ENCODE assay signal across 8 cellular contexts in the genomic region with DNA sequence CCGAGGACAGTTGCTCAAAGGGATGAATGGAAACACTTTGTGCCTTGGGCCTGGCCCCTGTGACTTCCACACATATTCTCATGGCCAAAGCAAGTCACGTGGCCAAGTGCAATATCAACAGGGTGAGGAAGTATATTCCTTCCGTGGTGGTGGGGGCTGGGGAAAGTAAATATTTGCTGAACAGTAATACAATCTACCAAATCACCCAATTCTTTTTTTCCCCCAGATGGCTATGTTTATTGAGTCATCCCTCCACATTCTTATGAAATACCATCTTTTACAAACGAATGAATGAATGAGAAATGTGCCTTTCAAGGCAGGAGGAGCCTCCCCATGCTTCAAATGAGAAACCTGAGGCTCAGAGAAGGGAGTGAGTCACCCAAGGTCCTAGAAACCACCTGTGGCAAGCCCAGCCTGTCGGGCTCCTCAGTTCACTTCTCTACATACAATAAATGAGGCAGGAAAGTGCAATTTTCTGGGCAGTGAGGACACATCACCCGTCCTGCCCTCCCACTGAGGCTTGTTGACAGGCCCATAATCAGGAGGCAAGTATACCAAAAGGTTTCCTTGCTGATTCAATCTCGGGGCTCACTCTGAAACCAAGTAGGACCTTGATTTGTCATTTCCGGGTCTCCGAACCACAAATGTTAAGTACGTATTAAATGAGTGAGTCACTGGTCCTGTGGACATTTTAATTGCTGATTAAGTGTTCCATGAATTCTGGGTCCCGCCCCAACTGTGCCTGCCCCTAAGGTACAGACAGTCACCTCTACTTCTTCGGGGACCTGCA. TPM values are rescaled to one million over a fixed set of nuclear protein-coding genes. Genes with fewer than 3 reads are reported as not detected.
DNase-seq lines count a peak whose midpoint lies in the region; ATAC-seq, FAIRE-seq and TF ChIP-seq lines count a peak whose summit lies in the region.

No MANE protein-coding gene starts in this region.

- H3K36me3 ChIP-seq in DOHH2 (ENCODE audit: control insufficient read depth, low read length) (no peaks in the 10 kb centered on the region), body of pancreas (replicated peaks in 1 of 2; ENCODE audit: insufficient read depth in 1 of 2, low read depth in 2 of 2) (no peaks in the 10 kb centered on the region), HepG2 (replicated peaks in 1 of 2; ENCODE audit: control insufficient read depth in 1 of 2, insufficient read depth in 2 of 2, low read length in 2 of 2) (no peaks in the 10 kb centered on the region)

- intact Hi-C loops in body of pancreas (cut with DNase I) = no loop called here
- intact Hi-C loops in HepG2 (cut with micrococcal nuclease; ENCODE audit: unreplicated experiment) = loop anchor here (1.0 kb wide), 2 partner anchors 25 to 36 kb away; a partner anchor contains a TSS

- H3K9me3 ChIP-seq in DOHH2 (ENCODE audit: control insufficient read depth, insufficient read depth, low read length) (peaks cover 14% of the 10 kb centered on the region; the same call in 1 of the 2 replicates), body of pancreas (no peaks in the 10 kb centered on the region), HepG2 (ENCODE audit: low read length) (peaks cover 7% of the 10 kb centered on the region)

- H3K4me2 ChIP-seq in DOHH2 (ENCODE audit: low read length) = peak overlapping the region; percentile 51
- H3K4me2 ChIP-seq in HepG2 (ENCODE audit: low read depth, low read length) = peak overlapping the region; percentile 94

- H3K79me2 ChIP-seq in DOHH2 (ENCODE audit: control insufficient read depth, low read length) (no peaks in the 10 kb centered on the region), HepG2 (ENCODE audit: insufficient read depth, low read length) (no peaks in the 10 kb centered on the region)

- ATAC-seq in body of pancreas = peak; percentile 86
- ATAC-seq in HepG2 = peak; percentile 84

- in situ Hi-C loops in HepG2 (cut with HindIII; ENCODE audit: extremely low pct_ligation_motif_present, low pct_unique_long_range_greater_than_20kb) (no loop called here), G401 (cut with HindIII; ENCODE audit: low sequenced_read_pairs) (no loop called here)

- H3F3A ChIP-seq in DOHH2 (ENCODE audit: control insufficient read depth, insufficient read depth) = peaks cover 14% of the 10 kb centered on the region

- FAIRE-seq in HepG2 (lab: Jason Lieb, UNC) = peak; percentile 93

- TF ChIP-seq EP300 in HepG2 (IDR thresholded peaks at IDR 0.05; ENCODE audit: low read depth in 2 of 2, low read length in 2 of 2) (peak; percentile 80 to 92), HepG2 (CRISPR knock-in tag; IDR thresholded peaks at IDR 0.05; ENCODE audit: borderline replicate concordance) (peak; percentile 95)

- TF ChIP-seq CTCF in DOHH2 (IDR thresholded peaks at IDR 0.05; ENCODE audit: low read depth, low read length, poor library complexity, severe bottlenecking) (no peak), body of pancreas (IDR thresholded peaks at IDR 0.05) (no peak), HepG2 (CRISPR knock-in tag; IDR thresholded peaks at IDR 0.05) (no peak)

- CTCF ChIA-PET in HepG2 (lab: Yijun Ruan, JAX; ENCODE audit: low intra/inter-chr PET ratio, low total read pairs) = no interaction called here

- H4K20me1 ChIP-seq in DOHH2 (ENCODE audit: control insufficient read depth, insufficient read depth, low read depth, low read length) (no peaks in the 10 kb centered on the region), HepG2 (ENCODE audit: insufficient read depth, low read length) (no peaks in the 10 kb centered on the region)

- WGBS in body of pancreas, 2 donors = 22 to 33% methylated on average over 12 of the region's 12 CpGs
- 9% methylated on average over 12 of the region's 12 CpGs for WGBS in HepG2 (ENCODE audit: low lambda C conversion rate)

- H3K27me3 ChIP-seq in DOHH2 (ENCODE audit: control insufficient read depth, low read length) = no peaks in the 10 kb centered on the region
- H3K27me3 ChIP-seq in body of pancreas = no peaks in the 10 kb centered on the region
- peaks cover 6 to 32% of the 10 kb centered on the region in 2 experiments; a peak in 4 of 5 replicates for H3K27me3 ChIP-seq in HepG2 (ENCODE audit: control insufficient read depth in 1 of 2, insufficient read depth in 2 of 2, low read length in 2 of 2)

- H3K27ac ChIP-seq in DOHH2 (ENCODE audit: low read depth, low read length) (peak overlapping the region; percentile 50), body of pancreas (peak overlapping the region; percentile 71 to 87 (median 82)), HepG2 (ENCODE audit: extremely low read length, insufficient read depth, low read length) (peak overlapping the region; percentile 50)

- DNase-seq in M059J (ENCODE audit: low read depth) (peak; percentile 100), UCSD-AML1 (lab: John Stamatoyannopoulos, UW; ENCODE audit: unreplicated experiment) (peak; percentile 42), body of pancreas (peak; percentile 74 to 92 (median 88)), HepG2 (ENCODE audit: low spot score) (peak; percentile 99), NCI-H1930 (lab: John Stamatoyannopoulos, UW) (no peak), G401 (ENCODE audit: low spot score) (no peak)
- peak in 2 of 3 experiments; percentile 38 to 51 for DNase-seq in stimulated activated CD4-positive, alpha-beta T cell treated with anti-CD3 and anti-CD28 coated beads, TNF-alpha, amount 100 ng/mL, for 4 hours (ENCODE audit: low read depth in 3 of 3)

- TF ChIP-seq POLR2A in body of pancreas (IDR thresholded peaks at IDR 0.05) (peak in 1 of 3 donors; percentile 27), HepG2 (IDR thresholded peaks at IDR 0.05; ENCODE audit: insufficient read depth in 1 of 2, low read depth in 2 of 2, low read length in 2 of 2) (no peak)

- BruUV-seq in HepG2 (replicated peaks; lab: Mats Ljungman, UMichigan) = no TSS peak

- H3K4me3 ChIP-seq in DOHH2 (ENCODE audit: low read length) (peak overlapping the region; percentile 31), body of pancreas (no peak overlapping the region), HepG2 (replicated peaks in 1 of 3; ENCODE audit: insufficient read depth in 1 of 3, low read depth in 2 of 3, low read length in 3 of 3) (peak overlapping the region; percentile 36 to 63 (median 38))

- POLR2A ChIA-PET in HepG2 (lab: Yijun Ruan, JAX) = no interaction called here

- H3K4me1 ChIP-seq in DOHH2 (ENCODE audit: control insufficient read depth, low read length) (peaks cover 74% of the 10 kb centered on the region), body of pancreas (peaks cover 34% of the 10 kb centered on the region), HepG2 (ENCODE audit: insufficient read depth, low read length) (peaks cover 80% of the 10 kb centered on the region)

- H3K9me2 ChIP-seq in DOHH2 (replicated peaks; ENCODE audit: control insufficient read depth, low read length) = no peaks in the 10 kb centered on the region

- no peak for TF ChIP-seq RAD21 in HepG2 (CRISPR knock-in tag; IDR thresholded peaks at IDR 0.05)

- peak overlapping the region; percentile 56 for H3K9ac ChIP-seq in HepG2 (ENCODE audit: insufficient read depth, low read depth, low read length)

- peak overlapping the region; percentile 37 for H2AFZ ChIP-seq in HepG2 (ENCODE audit: low read length)

TF ChIP-seq in HepG2, 621 proteins besides CTCF, POLR2A, EP300 and RAD21 (continues in another document):
- TF ChIP-seq, protein P1, sequence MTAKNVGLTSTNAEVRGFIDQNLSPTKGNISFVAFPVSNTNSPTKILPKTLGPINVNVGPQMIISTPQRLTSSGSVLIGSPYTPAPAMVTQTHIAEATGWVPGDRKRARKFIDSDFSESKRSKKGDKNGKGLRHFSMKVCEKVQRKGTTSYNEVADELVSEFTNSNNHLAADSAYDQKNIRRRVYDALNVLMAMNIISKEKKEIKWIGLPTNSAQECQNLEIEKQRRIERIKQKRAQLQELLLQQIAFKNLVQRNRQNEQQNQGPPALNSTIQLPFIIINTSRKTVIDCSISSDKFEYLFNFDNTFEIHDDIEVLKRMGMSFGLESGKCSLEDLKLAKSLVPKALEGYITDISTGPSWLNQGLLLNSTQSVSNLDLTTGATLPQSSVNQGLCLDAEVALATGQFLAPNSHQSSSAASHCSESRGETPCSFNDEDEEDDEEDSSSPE (CRISPR knock-in tag; IDR thresholded peaks at IDR 0.05) = peak; percentile 69
- TF ChIP-seq, protein P2, sequence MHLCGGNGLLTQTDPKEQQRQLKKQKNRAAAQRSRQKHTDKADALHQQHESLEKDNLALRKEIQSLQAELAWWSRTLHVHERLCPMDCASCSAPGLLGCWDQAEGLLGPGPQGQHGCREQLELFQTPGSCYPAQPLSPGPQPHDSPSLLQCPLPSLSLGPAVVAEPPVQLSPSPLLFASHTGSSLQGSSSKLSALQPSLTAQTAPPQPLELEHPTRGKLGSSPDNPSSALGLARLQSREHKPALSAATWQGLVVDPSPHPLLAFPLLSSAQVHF (CRISPR knock-in tag; IDR thresholded peaks at IDR 0.05) = no peak
- 0 out of 2 replicates have a peak, but pooled peaks have one; percentile 44 for TF ChIP-seq SRF (IDR thresholded peaks at IDR 0.05; ENCODE audit: low read depth, low read length)

RNA-seq across cellular contexts. Expression of a gene that starts 25.3 kb away (rescaled TPM):
- total RNA-seq in M059J (2014; rRNA removed; shearing (Covaris generic)) = 20.1 and 49.9 TPM in 2 replicates
- total RNA-seq in body of pancreas (10 to 100 TPM; 12.2 to 18.5 TPM), HepG2 (2016; rRNA removed; fragmentation: Illumina TruSeq; extraction: Trizol) (19.4 and 75.3 TPM in 2 replicates)
- 17.3 and 19.8 TPM in 2 replicates for total RNA-seq in HepG2 (2016; cell fraction: cytosol; rRNA removed; fragmentation: Illumina TruSeq; extraction: Trizol; ENCODE audit: low read depth)
- total RNA-seq in HepG2 (2016; cell fraction: insoluble cytoplasmic fraction; rRNA removed; fragmentation: Illumina TruSeq; extraction: Trizol) = 17.0 and 75.6 TPM in 2 replicates
- total RNA-seq in HepG2 (2016; cell fraction: membrane; rRNA removed; fragmentation: Illumina TruSeq; extraction: Trizol) = 20.3 and 21.0 TPM in 2 replicates
- 45.7 and 48.4 TPM in 2 replicates for total RNA-seq in HepG2 (2016; cell fraction: nucleus; rRNA removed; fragmentation: Illumina TruSeq; extraction: Trizol)
- polyA plus RNA-seq in HepG2 (2011; rRNA removed) = 9.9 and 10.2 TPM in 2 replicates
- polyA plus RNA-seq in HepG2 (2011; cell fraction: cytosol; rRNA removed) = 5.5 and 9.3 TPM in 2 replicates
- 10.9 and 11.3 TPM in 2 replicates for polyA plus RNA-seq in HepG2 (2011; cell fraction: nucleus; rRNA removed)
- polyA plus RNA-seq in HepG2 (2012) = 51.4 and 67.5 TPM in 2 replicates
- 2.6 and 3.5 TPM in 2 replicates for polyA plus RNA-seq in HepG2 (2016; cell fraction: cytosol; fragmentation: Illumina TruSeq; extraction: Trizol; ENCODE audit: low read depth)
- 131 and 136 TPM in 2 replicates for polyA plus RNA-seq in HepG2 (2016; cell fraction: insoluble cytoplasmic fraction; fragmentation: Illumina TruSeq; extraction: Trizol; ENCODE audit: low read depth)
- 9.6 and 10.8 TPM in 2 replicates for polyA plus RNA-seq in HepG2 (2016; cell fraction: membrane; fragmentation: Illumina TruSeq; extraction: Trizol; ENCODE audit: low read depth)
- 89.8 and 94.4 TPM in 2 replicates for polyA plus RNA-seq in HepG2 (2016; cell fraction: nucleus; fragmentation: Illumina TruSeq; extraction: Trizol; ENCODE audit: insufficient read depth, low read depth)
- 7.0 and 9.4 TPM in 2 replicates for polyA minus RNA-seq in HepG2 (2011; rRNA and poly(A)+ RNA removed; ENCODE audit: low replicate concordance)
- polyA minus RNA-seq in HepG2 (2011; cell fraction: cytosol; rRNA and poly(A)+ RNA removed) = 25.1 and 28.4 TPM in 2 replicates
- polyA minus RNA-seq in HepG2 (2011; cell fraction: nucleus; rRNA and poly(A)+ RNA removed) = 21.5 and 22.1 TPM in 2 replicates
- total RNA-seq in G401 (2014; rRNA removed; shearing (Covaris generic)) = 32.1 and 39.7 TPM in 2 replicates

Comparison
In these comparisons a context has a peak if more than half of its experiments do, and no peak if none do; other contexts are left out.
1. H3K4me3 ChIP-seq: peak in DOHH2 (single experiment) and HepG2 (3 of 3); none in body of pancreas (0 of 2).
2. DNase-seq: peak in M059J (single experiment), UCSD-AML1 (single experiment), body of pancreas (4 of 4), HepG2 (single experiment) and stimulated activated CD4-positive, alpha-beta T cell treated with anti-CD3 and anti-CD28 coated beads, TNF-alpha, amount 100 ng/mL, for 4 hours (2 of 3); none in NCI-H1930 (0 of 2) and G401 (single experiment).
3. Peak in every context shown above with its lines, with median percentiles within 50 percentile points of each other: H3K27ac ChIP-seq.